ENCODE assay signal across 1 cellular context in the genomic region with DNA sequence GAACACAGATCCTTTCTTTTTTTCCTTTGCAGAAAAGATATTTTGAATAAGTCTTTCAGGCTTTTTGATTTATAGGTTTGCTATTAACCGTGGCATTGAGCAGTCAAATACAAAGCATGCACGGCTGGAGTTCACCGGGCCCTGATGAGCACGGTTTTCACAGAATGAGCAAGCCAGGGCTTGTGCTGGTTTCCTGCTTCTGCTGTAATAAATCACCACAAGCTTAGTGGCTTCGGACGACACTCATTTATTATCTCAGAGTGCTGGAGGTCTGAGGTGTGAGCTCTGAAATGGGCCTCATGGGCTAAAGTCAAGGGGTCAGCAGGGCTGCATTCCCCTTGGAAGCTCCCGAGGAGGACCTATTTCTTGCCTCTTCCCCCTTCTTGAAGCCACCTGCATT.
TF ChIP-seq lines count a peak whose summit lies in the region.

No MANE protein-coding gene starts in this region.

TF ChIP-seq in HEK293, 187 proteins besides CTCF, POLR2A, EP300 and RAD21 (continued from another document):
- TF ChIP-seq GLI4 (tag by site-specific recombination; IDR thresholded peaks at IDR 0.05) (no peak), KLF10 (tag by site-specific recombination; IDR thresholded peaks at IDR 0.05) (no peak)
- TF ChIP-seq, protein P1, sequence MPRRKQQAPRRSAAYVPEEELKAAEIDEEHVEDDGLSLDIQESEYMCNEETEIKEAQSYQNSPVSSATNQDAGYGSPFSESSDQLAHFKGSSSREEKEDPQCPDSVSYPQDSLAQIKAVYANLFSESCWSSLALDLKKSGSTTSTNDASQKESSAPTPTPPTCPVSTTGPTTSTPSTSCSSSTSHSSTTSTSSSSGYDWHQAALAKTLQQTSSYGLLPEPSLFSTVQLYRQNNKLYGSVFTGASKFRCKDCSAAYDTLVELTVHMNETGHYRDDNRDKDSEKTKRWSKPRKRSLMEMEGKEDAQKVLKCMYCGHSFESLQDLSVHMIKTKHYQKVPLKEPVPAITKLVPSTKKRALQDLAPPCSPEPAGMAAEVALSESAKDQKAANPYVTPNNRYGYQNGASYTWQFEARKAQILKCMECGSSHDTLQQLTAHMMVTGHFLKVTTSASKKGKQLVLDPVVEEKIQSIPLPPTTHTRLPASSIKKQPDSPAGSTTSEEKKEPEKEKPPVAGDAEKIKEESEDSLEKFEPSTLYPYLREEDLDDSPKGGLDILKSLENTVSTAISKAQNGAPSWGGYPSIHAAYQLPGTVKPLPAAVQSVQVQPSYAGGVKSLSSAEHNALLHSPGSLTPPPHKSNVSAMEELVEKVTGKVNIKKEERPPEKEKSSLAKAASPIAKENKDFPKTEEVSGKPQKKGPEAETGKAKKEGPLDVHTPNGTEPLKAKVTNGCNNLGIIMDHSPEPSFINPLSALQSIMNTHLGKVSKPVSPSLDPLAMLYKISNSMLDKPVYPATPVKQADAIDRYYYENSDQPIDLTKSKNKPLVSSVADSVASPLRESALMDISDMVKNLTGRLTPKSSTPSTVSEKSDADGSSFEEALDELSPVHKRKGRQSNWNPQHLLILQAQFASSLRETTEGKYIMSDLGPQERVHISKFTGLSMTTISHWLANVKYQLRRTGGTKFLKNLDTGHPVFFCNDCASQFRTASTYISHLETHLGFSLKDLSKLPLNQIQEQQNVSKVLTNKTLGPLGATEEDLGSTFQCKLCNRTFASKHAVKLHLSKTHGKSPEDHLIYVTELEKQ (tag by site-specific recombination; IDR thresholded peaks at IDR 0.05; ENCODE audit: borderline replicate concordance), result no peak
